ENCODE assay signal across 8 cellular contexts in the genomic region with DNA sequence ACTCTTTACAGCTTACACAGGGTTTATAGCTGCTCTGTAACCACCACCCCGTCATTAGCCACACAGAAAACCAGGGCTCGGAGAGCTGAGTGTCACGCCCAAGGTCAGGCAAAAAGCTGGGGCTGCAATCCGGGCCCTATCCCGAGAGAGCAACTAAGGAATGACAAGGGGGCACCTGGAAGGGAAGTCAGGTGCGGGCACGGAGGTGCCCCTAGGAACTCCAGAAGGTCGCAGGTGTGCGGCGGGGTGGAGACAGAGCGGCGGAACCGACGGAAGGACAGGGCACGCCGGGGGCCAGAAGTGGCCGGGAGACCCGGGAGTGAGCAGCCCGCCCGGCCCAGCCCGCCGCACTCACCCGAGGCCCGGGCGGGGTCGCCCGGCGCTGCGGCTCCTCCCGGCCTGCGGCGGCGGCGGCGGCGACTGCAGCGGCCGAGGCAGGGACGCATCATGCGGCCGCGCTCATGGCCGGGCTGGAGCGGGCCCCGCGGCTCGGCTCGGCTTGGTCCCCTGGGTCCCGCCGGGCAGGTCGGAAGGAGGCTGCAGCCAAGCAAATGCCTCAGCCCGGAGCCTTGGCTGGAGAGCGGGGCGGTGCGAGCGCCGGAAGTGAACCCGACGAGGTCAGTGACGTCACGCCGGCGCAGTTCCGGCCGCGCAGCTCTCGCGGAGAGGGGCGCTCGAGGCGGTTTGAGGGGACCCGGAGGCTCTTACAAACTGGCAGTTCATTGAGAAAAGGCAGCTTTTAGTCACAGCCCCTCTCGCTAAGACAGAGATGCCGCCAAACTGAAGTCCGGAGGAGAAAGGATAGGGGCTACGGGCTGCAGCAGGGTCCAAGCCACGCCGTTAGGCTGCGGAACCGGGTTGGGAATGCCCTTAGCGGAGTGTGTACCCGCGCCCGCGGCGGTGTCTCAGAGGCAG. TPM values are rescaled to one million over a fixed set of nuclear protein-coding genes. Genes with fewer than 3 reads are reported as not detected.
A peak's percentile ranks its signal among the peaks of the same experiment; 100 is the strongest.
DNase-seq lines count a peak whose midpoint lies in the region; ATAC-seq and TF ChIP-seq lines count a peak whose summit lies in the region.

A gene with protein sequence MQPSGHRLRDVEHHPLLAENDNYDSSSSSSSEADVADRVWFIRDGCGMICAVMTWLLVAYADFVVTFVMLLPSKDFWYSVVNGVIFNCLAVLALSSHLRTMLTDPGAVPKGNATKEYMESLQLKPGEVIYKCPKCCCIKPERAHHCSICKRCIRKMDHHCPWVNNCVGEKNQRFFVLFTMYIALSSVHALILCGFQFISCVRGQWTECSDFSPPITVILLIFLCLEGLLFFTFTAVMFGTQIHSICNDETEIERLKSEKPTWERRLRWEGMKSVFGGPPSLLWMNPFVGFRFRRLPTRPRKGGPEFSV (minus strand): TSS at position 605 of the 915 bp plus-strand sequence. CDS start 20,917 bp downstream, outside the sequence.

- peaks cover 24% of the 10 kb centered on the region for H3K4me1 Mint-ChIP-seq in activated CD4-positive, alpha-beta T cell treated with anti-CD3 and anti-CD28 coated beads, Interleukin-2, amount 10 ng/mL, durations not matched to agents 24 days and 14 days

- peak within 1 kb of the TSS; percentile 99 for H3K27ac Mint-ChIP-seq in activated CD4-positive, alpha-beta T cell treated with anti-CD3 and anti-CD28 coated beads, Interleukin-2, amount 10 ng/mL, durations not matched to agents 24 days and 14 days

- H3K4me3 Mint-ChIP-seq in activated CD4-positive, alpha-beta T cell treated with anti-CD3 and anti-CD28 coated beads, Interleukin-2, amount 10 ng/mL, durations not matched to agents 24 days and 14 days = peak within 1 kb of the TSS; percentile 98

- H3K27ac ChIP-seq in coronary artery = peak within 1 kb of the TSS; percentile 96 to 98

- DNase-seq in AG10803 (ENCODE audit: low read depth) = peak; percentile 81
- DNase-seq in NCI-H524 (lab: John Stamatoyannopoulos, UW) = peak; percentile 52 to 75
- peak; percentile 96 for DNase-seq in activated CD4-positive, alpha-beta T cell treated with anti-CD3 and anti-CD28 coated beads, Interleukin-2, amount 10 ng/mL, durations not matched to agents 24 days and 14 days
- peak; percentile 91 for DNase-seq in coronary artery (ENCODE audit: low spot score)
- peak; percentile 87 for DNase-seq in left lobe of liver (ENCODE audit: low spot score)
- peak; percentile 82 for DNase-seq in stimulated activated CD4-positive, alpha-beta T cell treated with anti-CD3 and anti-CD28 coated beads, Interleukin-2, amount 100 ng/mL, for 4 hours (ENCODE audit: low read depth)

- H3K27me3 Mint-ChIP-seq in activated CD4-positive, alpha-beta T cell treated with anti-CD3 and anti-CD28 coated beads, Interleukin-2, amount 10 ng/mL, durations not matched to agents 24 days and 14 days = peaks cover 4% of the 10 kb centered on the region

- ATAC-seq in GM18909 (IDR thresholded peaks at IDR 0.05; ENCODE audit: poor library complexity, unreplicated experiment) (peak; percentile 93), HG03159 (IDR thresholded peaks at IDR 0.05; ENCODE audit: unreplicated experiment) (peak; percentile 88), left lobe of liver (peak; percentile 93)

- 0 out of 2 replicates have a peak, but pooled peaks have one; percentile 9 for TF ChIP-seq CTCF in AG10803 (conservative IDR thresholded peaks at IDR 0.05; ENCODE audit: low read length)
- TF ChIP-seq CTCF in coronary artery (IDR thresholded peaks at IDR 0.05) = no peak

- H3K9me3 Mint-ChIP-seq in activated CD4-positive, alpha-beta T cell treated with anti-CD3 and anti-CD28 coated beads, Interleukin-2, amount 10 ng/mL, durations not matched to agents 24 days and 14 days = no peaks in the 10 kb centered on the region

- intact Hi-C loops in activated CD4-positive, alpha-beta T cell treated with anti-CD3 and anti-CD28 coated beads, Interleukin-2, amount 10 ng/mL, durations not matched to agents 24 days and 14 days (cut with micrococcal nuclease) = loop anchor here (1.0 kb wide), 3 partner anchors 16 to 75 kb away; a partner anchor contains a TSS

- H3K36me3 Mint-ChIP-seq in activated CD4-positive, alpha-beta T cell treated with anti-CD3 and anti-CD28 coated beads, Interleukin-2, amount 10 ng/mL, durations not matched to agents 24 days and 14 days (ENCODE audit: low read depth) = peaks cover 9% of the 10 kb centered on the region

- H3K4me3 ChIP-seq in AG10803 (ENCODE audit: low read length) (peak within 1 kb of the TSS; percentile 92), coronary artery (peak within 1 kb of the TSS; percentile 92)

RNA-seq across cellular contexts. Expression of the gene that starts here (rescaled TPM):
- 28.9 and 30.8 TPM in 2 replicates for total RNA-seq in activated CD4-positive, alpha-beta T cell treated with anti-CD3 and anti-CD28 coated beads, Interleukin-2, amount 10 ng/mL, durations not matched to agents 24 days and 14 days
- total RNA-seq in left lobe of liver = 14.5 TPM

Comparison
In these comparisons a context has a peak if more than half of its experiments do, and no peak if none do; other contexts are left out.
1. Peak in every context shown above with its lines: DNase-seq, ATAC-seq, H3K4me3 ChIP-seq and H3K27ac ChIP-seq.